Comparison of ENCODE assay signal across 7 cellular contexts in the genomic region with DNA sequence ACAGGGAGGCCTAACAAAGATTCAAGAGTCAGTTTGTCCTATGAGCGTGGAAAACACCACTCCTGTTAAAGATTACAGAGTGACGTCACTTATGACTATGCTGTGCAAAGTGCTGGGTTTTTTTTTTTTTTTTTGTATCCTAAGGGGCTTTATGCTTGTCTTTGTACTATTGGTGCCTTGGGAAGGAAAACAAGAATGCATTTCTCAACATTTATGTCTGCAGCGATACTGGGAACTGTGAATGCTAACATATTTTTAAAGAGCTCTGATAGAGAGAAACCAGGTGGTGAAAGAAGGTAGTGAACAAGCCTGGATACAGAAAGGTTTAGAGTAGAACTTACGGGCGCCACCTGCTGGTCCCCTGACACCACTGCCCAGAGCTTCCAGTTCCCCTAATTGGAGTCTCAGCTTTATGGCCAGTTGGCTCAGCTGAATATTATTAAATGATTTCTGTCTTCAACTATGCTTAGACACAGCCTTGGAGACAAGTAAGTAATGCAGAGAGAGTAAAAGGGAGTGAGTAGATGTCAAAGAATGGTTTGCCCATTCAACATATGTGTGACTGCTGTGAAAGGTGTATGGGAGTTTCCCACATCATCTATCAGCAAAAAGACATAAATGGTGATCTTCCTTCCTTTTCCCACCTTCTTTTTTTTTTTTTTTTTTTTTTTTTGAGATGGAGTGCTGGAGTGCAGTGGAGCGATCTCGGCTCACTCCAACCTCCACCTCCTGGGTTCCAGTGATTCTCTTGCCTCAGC.
DNase-seq lines count a peak whose midpoint lies in the region; ATAC-seq and TF ChIP-seq lines count a peak whose summit lies in the region.

No MANE protein-coding gene starts in this region.

- no peak for TF ChIP-seq POLR2A in adrenal gland (IDR thresholded peaks at IDR 0.05)

- no peak overlapping the region for H3K27ac ChIP-seq in adrenal gland

- H3K4me3 Mint-ChIP-seq in T-helper 1 cell treated with Interleukin-12 subunit alpha and Interleukin-12 subunit beta and Interleukin-4 antibody, amounts not matched to agents 30 μg/mL and 1 μg/mL, for 36 hours = no peak overlapping the region

- ATAC-seq in HG02759 (IDR thresholded peaks at IDR 0.05; ENCODE audit: unreplicated experiment) (peak; percentile 97), left ventricle myocardium superior (peak; percentile 98), sciatic nerve (peak; percentile 91)

- no peaks in the 10 kb centered on the region for H3K36me3 ChIP-seq in adrenal gland (replicated peaks in 1 of 2)

- H3K9me3 ChIP-seq in adrenal gland (replicated peaks in 1 of 3) = no peaks in the 10 kb centered on the region

- H3K9me3 Mint-ChIP-seq in T-helper 1 cell treated with Interleukin-12 subunit alpha and Interleukin-12 subunit beta and Interleukin-4 antibody, amounts not matched to agents 30 μg/mL and 1 μg/mL, for 36 hours = peaks cover 9% of the 10 kb centered on the region

- H3K4me1 ChIP-seq in adrenal gland (replicated peaks in 1 of 2) = no peaks in the 10 kb centered on the region

- H3K27ac Mint-ChIP-seq in T-helper 1 cell treated with Interleukin-12 subunit alpha and Interleukin-12 subunit beta and Interleukin-4 antibody, amounts not matched to agents 30 μg/mL and 1 μg/mL, for 36 hours = peak overlapping the region; percentile 23

- H3K27me3 Mint-ChIP-seq in T-helper 1 cell treated with Interleukin-12 subunit alpha and Interleukin-12 subunit beta and Interleukin-4 antibody, amounts not matched to agents 30 μg/mL and 1 μg/mL, for 36 hours (ENCODE audit: low read depth) = no peaks in the 10 kb centered on the region

- peaks cover 7% of the 10 kb centered on the region for H3K4me1 Mint-ChIP-seq in T-helper 1 cell treated with Interleukin-12 subunit alpha and Interleukin-12 subunit beta and Interleukin-4 antibody, amounts not matched to agents 30 μg/mL and 1 μg/mL, for 36 hours (ENCODE audit: low read depth)

- 25 to 29% (median 27%) methylated on average over 7 of the region's 7 CpGs for WGBS in adrenal gland, 4 donors

- H3K4me3 ChIP-seq in adrenal gland = no peak overlapping the region

- in situ Hi-C loops in GM13976 (cut with MboI; ENCODE audit: low sequenced_read_pairs, unreplicated experiment) = loop anchor here (10.0 to 25.0 kb wide), 3 partner anchors 270 to 643 kb away; no protein-coding TSS in a partner anchor

- DNase-seq in GM13976 (ENCODE audit: low spot score) (peak; percentile 68), NCI-H1417 (lab: John Stamatoyannopoulos, UW) (peak; percentile 53 to 82 (median 70)), adrenal gland (peak; percentile 62 to 93 (median 84)), left ventricle myocardium superior (peak; percentile 88), sciatic nerve (ENCODE audit: low spot score) (peak; percentile 87)

- H3K27me3 ChIP-seq in adrenal gland = no peaks in the 10 kb centered on the region

- TF ChIP-seq CTCF in GM13976 (IDR thresholded peaks at IDR 0.05; ENCODE audit: borderline replicate concordance, control extremely low read depth, extremely low read depth, insufficient read depth, missing control alignments) = peak; percentile 87
- TF ChIP-seq CTCF in adrenal gland (IDR thresholded peaks at IDR 0.05) = peak; percentile 81 to 93 (median 90)

- peaks cover 23% of the 10 kb centered on the region for H3K36me3 Mint-ChIP-seq in T-helper 1 cell treated with Interleukin-12 subunit alpha and Interleukin-12 subunit beta and Interleukin-4 antibody, amounts not matched to agents 30 μg/mL and 1 μg/mL, for 36 hours (ENCODE audit: low read depth)

- intact Hi-C loops in adrenal gland (cut with DNase I) (loop anchor here (5.0 kb wide), 1 partner anchor 280 kb away; no protein-coding TSS in a partner anchor), left ventricle myocardium superior (cut with micrococcal nuclease) (loop anchor here (2.0 to 5.0 kb wide), 2 partner anchors 283 to 645 kb away; no protein-coding TSS in a partner anchor), sciatic nerve (cut with DNase I) (no loop called here)
